Comparison of ENCODE assay signal across 31 cellular contexts in genomic region chr6:96554559-96554958, GRCh38. TPM values are rescaled to one million over a fixed set of nuclear protein-coding genes. Genes with fewer than 3 reads are reported as not detected.
"Had no signal": no experiment of that assay in that cellular context is flagged by ENCODE, and none has a peak within 500 bp of the region (broad histone marks: within the 10 kb centered on the region; RNA-seq: fewer than 3 reads in every experiment).

No MANE protein-coding gene starts in this region.

- ATAC-seq: activated CD8-positive, alpha-beta T cell treated with anti-CD3 and anti-CD28 coated beads for 36 hours; PC-3; Right ventricle myocardium inferior; SK-N-SH treated with all-trans-retinoic acid at 6 μM for 48 hours; T-cell; T-helper 17 cell had no signal

- H3K9me3 ChIP-seq: MG63, Peyer's patch had no signal

- H3K4me3 ChIP-seq: MG63, Peyer's patch had no signal

- H3K4me1 ChIP-seq: Peyer's patch had no signal

- DNase-seq: activated CD4-positive, alpha-beta T cell treated with anti-CD3 and anti-CD28 coated beads, Interleukin-2, amount 10 ng/mL, durations not matched to agents 24 days and 14 days; activated CD4-positive, alpha-beta T cell treated with anti-CD3 and anti-CD28 coated beads, Interleukin-2, amount 50 U/mL, for 4 hours; activated CD8-positive, alpha-beta T cell treated with anti-CD3 and anti-CD28 coated beads for 36 hours; activated gamma-delta T cell treated with Interleukin-2 at 50 U/mL for 16 hours; activated naive CD4-positive, alpha-beta T cell treated with anti-CD3 and anti-CD28 coated beads, Interleukin-2, amount 50 U/mL, for 16 hours; activated naive CD8-positive, alpha-beta T cell treated with anti-CD3 and anti-CD28 coated beads for 36 hours; activated T-cell treated with anti-CD3 and anti-CD28 coated beads, Interleukin-2, amount 50 U/mL, for 24 hours; amniotic stem cell; aorta; brain microvascular endothelial cell; central memory CD4-positive, alpha-beta T cell; Kasumi-1; MG63; NCI-H1048; NCI-H1436 treated with DMSO at 0.1 percent for 48 hours; NCI-H1694 treated with DMSO at 0.1 percent for 48 hours; NCI-H2029; NCI-H345; NCI-H524 treated with DMSO at 0.1 percent for 48 hours; PC-3; Peyer's patch; SIG-M5; T-cell; T-helper 17 cell had no signal

- H3K27ac ChIP-seq: brain microvascular endothelial cell, Peyer's patch, RWPE1 had no signal

- H3K27me3 ChIP-seq: brain microvascular endothelial cell, MG63, Peyer's patch had no signal

RNA-seq across cellular contexts. Expression of gene FHL5, which starts 8.4 kb away (rescaled TPM):
- total RNA-seq: activated CD4-positive, alpha-beta T cell treated with anti-CD3 and anti-CD28 coated beads, Interleukin-2, amount 10 ng/mL, durations not matched to agents 24 days and 14 days; activated CD8-positive, alpha-beta memory T cell treated with anti-CD3 and anti-CD28 coated beads for 36 hours; activated CD8-positive, alpha-beta T cell treated with anti-CD3 and anti-CD28 coated beads for 36 hours; activated naive CD8-positive, alpha-beta T cell treated with anti-CD3 and anti-CD28 coated beads for 36 hours; activated T-helper 2 cell treated with anti-CD3 and anti-CD28 coated beads, Interferon-gamma antibody, Interleukin-2, Interleukin-4, amounts not matched to agents 10 μg/mL and 5 μg/mL and 100 μg/mL, durations not matched to agents 14 hours and 24 hours and 36 hours; NCI-H460; PC-3; SK-MEL-5; T-cell; T-helper 17 cell had no signal
